Comparison of ENCODE assay signal across 13 cellular contexts in the genomic region with DNA sequence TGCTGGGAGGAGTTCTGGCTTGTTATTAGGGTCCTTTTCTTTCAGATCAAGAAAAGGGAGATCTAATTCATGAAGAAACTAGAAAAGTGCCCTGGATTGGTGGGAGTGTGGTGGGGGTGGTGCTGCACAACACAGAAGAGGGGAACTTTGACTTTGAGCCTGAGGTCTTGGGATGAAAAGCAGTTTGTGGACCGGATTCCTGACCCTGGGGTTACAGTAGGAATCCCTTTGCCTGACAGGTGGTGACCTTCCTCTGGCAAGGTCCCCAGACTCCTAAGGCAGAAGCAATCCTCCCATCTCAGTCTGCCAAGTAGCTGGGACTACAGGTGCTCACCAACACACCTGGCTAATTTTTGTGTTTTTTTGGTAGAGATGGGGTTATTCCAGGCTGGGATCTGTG. TPM values are rescaled to one million over a fixed set of nuclear protein-coding genes. Genes with fewer than 3 reads are reported as not detected.
DNase-seq lines count a peak whose midpoint lies in the region; ATAC-seq and TF ChIP-seq lines count a peak whose summit lies in the region.
"Had no signal": no experiment of that assay in that cellular context is flagged by ENCODE, and none has a peak within 500 bp of the region (broad histone marks: within the 10 kb centered on the region; RNA-seq: fewer than 3 reads in every experiment).

No MANE protein-coding gene starts in this region.

- H3K27ac ChIP-seq in CD4-positive, alpha-beta T cell (ENCODE audit: low read depth, low read length): no peak overlapping the region
- H3K27ac ChIP-seq: Peyer's patch had no signal

- H3K27ac Mint-ChIP-seq in activated CD8-positive, alpha-beta memory T cell treated with anti-CD3 and anti-CD28 coated beads, Interleukin-2, amount 10 ng/mL, durations not matched to agents 7 days and 5 days: peak overlapping the region; percentile 1
- peak overlapping the region; percentile 9 for H3K27ac Mint-ChIP-seq in CD4-positive, alpha-beta T cell
- peak overlapping the region; percentile 84 for H3K27ac Mint-ChIP-seq in activated T-helper 17 cell treated with anti-CD3 and anti-CD28 coated beads, Interleukin-2, amount 50 U/mL, for 72 hours
- H3K27ac Mint-ChIP-seq in nephron progenitor cell: peak overlapping the region; percentile 54

- H3K27me3 ChIP-seq in CD4-positive, alpha-beta T cell (ENCODE audit: control insufficient read depth, insufficient read depth, low read length): no peaks in the 10 kb centered on the region
- H3K27me3 ChIP-seq: Peyer's patch had no signal

- H3K36me3 Mint-ChIP-seq in activated CD8-positive, alpha-beta memory T cell treated with anti-CD3 and anti-CD28 coated beads, Interleukin-2, amount 10 ng/mL, durations not matched to agents 7 days and 5 days: no peaks in the 10 kb centered on the region
- H3K36me3 Mint-ChIP-seq in CD4-positive, alpha-beta T cell (ENCODE audit: low read depth): no peaks in the 10 kb centered on the region
- no peaks in the 10 kb centered on the region for H3K36me3 Mint-ChIP-seq in activated T-helper 17 cell treated with anti-CD3 and anti-CD28 coated beads, Interleukin-2, amount 50 U/mL, for 72 hours (ENCODE audit: low read depth)
- no peaks in the 10 kb centered on the region for H3K36me3 Mint-ChIP-seq in nephron progenitor cell (ENCODE audit: low read depth)

- no peak for DNase-seq in activated CD8-positive, alpha-beta memory T cell treated with anti-CD3 and anti-CD28 coated beads, Interleukin-2, amount 10 ng/mL, durations not matched to agents 7 days and 5 days
- DNase-seq in activated CD8-positive, alpha-beta memory T cell treated with anti-CD3 and anti-CD28 coated beads, Interleukin-2, amount 50 U/mL, for 4 hours: no peak
- no peak for DNase-seq in CD4-positive, alpha-beta T cell
- DNase-seq in nephron progenitor cell (no peak), HT-29 (ENCODE audit: low spot score) (no peak)
- DNase-seq: ACHN, NCI-H1930, NCI-H510A treated with DMSO at 0.1 percent for 48 hours, Peyer's patch, SHP77 had no signal

- no peak for ATAC-seq in activated CD8-positive, alpha-beta memory T cell treated with anti-CD3 and anti-CD28 coated beads, Interleukin-2, amount 10 ng/mL, durations not matched to agents 7 days and 5 days
- no peak for ATAC-seq in CD4-positive, alpha-beta T cell (ENCODE audit: poor library complexity)
- no peak for ATAC-seq in activated T-helper 17 cell treated with anti-CD3 and anti-CD28 coated beads, Interleukin-2, amount 50 U/mL, for 72 hours (replicated peaks)
- ATAC-seq in GM18511 (IDR thresholded peaks at IDR 0.05; ENCODE audit: unreplicated experiment) (no peak), HG03460 (IDR thresholded peaks at IDR 0.05; ENCODE audit: unreplicated experiment) (no peak)

- CTCF ChIA-PET in activated CD8-positive, alpha-beta memory T cell treated with anti-CD3 and anti-CD28 coated beads, Interleukin-2, amount 10 ng/mL, durations not matched to agents 7 days and 5 days (lab: Charles Lee): interaction anchor here (1.3 to 3.5 kb wide), 4 partner anchors 12 to 32 kb away, joined by 4 to 14 read pairs (median 6); no protein-coding TSS in a partner anchor
- CTCF ChIA-PET in CD4-positive, alpha-beta T cell (lab: Charles Lee): no interaction called here

- no peak for TF ChIP-seq CTCF in CD4-positive, alpha-beta T cell (IDR thresholded peaks at IDR 0.05)
- no peak for TF ChIP-seq CTCF in nephron progenitor cell (IDR thresholded peaks at IDR 0.05)

- H3K4me3 Mint-ChIP-seq in activated CD8-positive, alpha-beta memory T cell treated with anti-CD3 and anti-CD28 coated beads, Interleukin-2, amount 10 ng/mL, durations not matched to agents 7 days and 5 days: no peak overlapping the region
- H3K4me3 Mint-ChIP-seq in CD4-positive, alpha-beta T cell: no peak overlapping the region
- H3K4me3 Mint-ChIP-seq in activated T-helper 17 cell treated with anti-CD3 and anti-CD28 coated beads, Interleukin-2, amount 50 U/mL, for 72 hours: peak overlapping the region; percentile 65
- H3K4me3 Mint-ChIP-seq in nephron progenitor cell: no peak overlapping the region

- no peaks in the 10 kb centered on the region for H3K27me3 Mint-ChIP-seq in activated CD8-positive, alpha-beta memory T cell treated with anti-CD3 and anti-CD28 coated beads, Interleukin-2, amount 10 ng/mL, durations not matched to agents 7 days and 5 days
- H3K27me3 Mint-ChIP-seq in CD4-positive, alpha-beta T cell: no peaks in the 10 kb centered on the region
- H3K27me3 Mint-ChIP-seq in activated T-helper 17 cell treated with anti-CD3 and anti-CD28 coated beads, Interleukin-2, amount 50 U/mL, for 72 hours: no peaks in the 10 kb centered on the region
- peaks cover 14% of the 10 kb centered on the region for H3K27me3 Mint-ChIP-seq in nephron progenitor cell (ENCODE audit: low read depth, poor library complexity)

- H3K9me3 Mint-ChIP-seq in activated CD8-positive, alpha-beta memory T cell treated with anti-CD3 and anti-CD28 coated beads, Interleukin-2, amount 10 ng/mL, durations not matched to agents 7 days and 5 days (ENCODE audit: low read depth): no peaks in the 10 kb centered on the region
- no peaks in the 10 kb centered on the region for H3K9me3 Mint-ChIP-seq in CD4-positive, alpha-beta T cell
- no peaks in the 10 kb centered on the region for H3K9me3 Mint-ChIP-seq in activated T-helper 17 cell treated with anti-CD3 and anti-CD28 coated beads, Interleukin-2, amount 50 U/mL, for 72 hours
- peaks cover 7% of the 10 kb centered on the region for H3K9me3 Mint-ChIP-seq in nephron progenitor cell

- H3K4me1 Mint-ChIP-seq in activated CD8-positive, alpha-beta memory T cell treated with anti-CD3 and anti-CD28 coated beads, Interleukin-2, amount 10 ng/mL, durations not matched to agents 7 days and 5 days: peaks cover 57% of the 10 kb centered on the region
- peaks cover 79% of the 10 kb centered on the region for H3K4me1 Mint-ChIP-seq in CD4-positive, alpha-beta T cell (ENCODE audit: low read depth)
- H3K4me1 Mint-ChIP-seq in activated T-helper 17 cell treated with anti-CD3 and anti-CD28 coated beads, Interleukin-2, amount 50 U/mL, for 72 hours: peaks cover 48% of the 10 kb centered on the region
- H3K4me1 Mint-ChIP-seq in nephron progenitor cell: peaks cover 56% of the 10 kb centered on the region

- no peaks in the 10 kb centered on the region for H3K9me3 ChIP-seq in CD4-positive, alpha-beta T cell (ENCODE audit: control insufficient read depth, low read length)
- H3K9me3 ChIP-seq: Peyer's patch had no signal

- intact Hi-C loops in CD4-positive, alpha-beta T cell (cut with DNase I, micrococcal nuclease): no loop called here

- POLR2A ChIA-PET in CD4-positive, alpha-beta T cell (lab: Charles Lee): interaction anchor here (1.0 to 2.0 kb wide), 5 partner anchors 8 to 174 kb away, joined by 3 to 7 read pairs (median 4); no protein-coding TSS in a partner anchor

RNA-seq across cellular contexts. Expression of a gene that starts 45.3 kb away (rescaled TPM):
- 10 to 100 TPM in 1 of 2 experiments, 1 to 10 TPM in 1; 10.0 to 62.7 TPM for total RNA-seq in activated CD8-positive, alpha-beta memory T cell treated with anti-CD3 and anti-CD28 coated beads, Interleukin-2, amount 10 ng/mL, durations not matched to agents 7 days and 5 days
- 1 to 10 TPM; 5.7 to 5.8 TPM for total RNA-seq in CD4-positive, alpha-beta T cell
- 100 to 1,000 TPM in 1 of 2 donors, 10 to 100 TPM in 1; 55.6 to 617 TPM for total RNA-seq in activated T-helper 17 cell treated with anti-CD3 and anti-CD28 coated beads, Interleukin-2, amount 50 U/mL, for 72 hours
- 200 and 206 TPM in 2 replicates for total RNA-seq in HT-29 (2014; rRNA removed; shearing (Covaris generic))

RNA-seq across cellular contexts. Expression of a gene that starts 47.1 kb away (rescaled TPM):
- 100 to 1,000 TPM; 165 to 184 TPM for total RNA-seq in activated CD8-positive, alpha-beta memory T cell treated with anti-CD3 and anti-CD28 coated beads, Interleukin-2, amount 10 ng/mL, durations not matched to agents 7 days and 5 days
- total RNA-seq in CD4-positive, alpha-beta T cell: 10 to 100 TPM; 31.6 TPM
- 100 to 1,000 TPM; 152 to 161 TPM for total RNA-seq in activated T-helper 17 cell treated with anti-CD3 and anti-CD28 coated beads, Interleukin-2, amount 50 U/mL, for 72 hours
- 142 and 152 TPM in 2 replicates for total RNA-seq in HT-29 (2014; rRNA removed; shearing (Covaris generic))

Comparison
In these comparisons a context has a peak if more than half of its experiments do, and no peak if none do; other contexts are left out.
1. H3K27ac Mint-ChIP-seq: peak in every context shown above with its lines; median percentile 84 in activated T-helper 17 cell treated with anti-CD3 and anti-CD28 coated beads, Interleukin-2, amount 50 U/mL, for 72 hours; 54 in nephron progenitor cell; 9 in CD4-positive, alpha-beta T cell; 1 in activated CD8-positive, alpha-beta memory T cell treated with anti-CD3 and anti-CD28 coated beads, Interleukin-2, amount 10 ng/mL, durations not matched to agents 7 days and 5 days.